9 cellular contexts compared by ENCODE assay signal in the genomic region with DNA sequence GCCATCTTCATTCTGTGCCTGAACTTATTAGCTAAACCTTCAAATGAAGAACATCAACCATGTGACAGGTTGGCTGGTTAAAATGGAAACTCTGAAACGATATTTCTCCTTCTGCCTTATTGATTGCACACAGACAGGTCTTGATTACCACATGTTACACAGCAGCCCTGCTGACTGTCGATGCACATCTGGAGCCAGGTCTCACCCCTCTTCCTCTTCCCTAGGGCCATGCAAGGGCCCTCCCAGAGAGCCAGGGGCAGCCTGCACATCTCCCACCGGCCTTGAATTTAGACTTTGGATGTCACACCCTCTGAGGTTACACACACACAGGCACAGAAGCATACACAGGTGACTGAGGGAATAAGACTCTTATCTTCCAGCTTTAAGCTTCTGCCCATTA. TPM values are rescaled to one million over a fixed set of nuclear protein-coding genes. Genes with fewer than 3 reads are reported as not detected.
"Had no signal": no experiment of that assay in that cellular context is flagged by ENCODE, and none has a peak within 500 bp of the region (broad histone marks: within the 10 kb centered on the region; RNA-seq: fewer than 3 reads in every experiment).

No MANE protein-coding gene starts in this region.

- DNase-seq: IMR-90, KBM-7, KG1 had no signal

- FAIRE-seq: K562 had no signal

- H3K9ac ChIP-seq: KMS-11 had no signal

- ATAC-seq: K562 had no signal

- H3K4me3 ChIP-seq: K562 had no signal

- H3K27ac ChIP-seq: HL-60, KMS-11 had no signal

- H3K4me2 ChIP-seq: KMS-11 had no signal

RNA-seq across cellular contexts. Expression of a gene that starts 45.1 kb away (rescaled TPM):
- total RNA-seq: HT-29, HT1080, K562 had no signal
- polyA plus RNA-seq: IgD-negative memory B cell had no signal
